ENCODE assay signal across 29 cellular contexts in the genomic region with DNA sequence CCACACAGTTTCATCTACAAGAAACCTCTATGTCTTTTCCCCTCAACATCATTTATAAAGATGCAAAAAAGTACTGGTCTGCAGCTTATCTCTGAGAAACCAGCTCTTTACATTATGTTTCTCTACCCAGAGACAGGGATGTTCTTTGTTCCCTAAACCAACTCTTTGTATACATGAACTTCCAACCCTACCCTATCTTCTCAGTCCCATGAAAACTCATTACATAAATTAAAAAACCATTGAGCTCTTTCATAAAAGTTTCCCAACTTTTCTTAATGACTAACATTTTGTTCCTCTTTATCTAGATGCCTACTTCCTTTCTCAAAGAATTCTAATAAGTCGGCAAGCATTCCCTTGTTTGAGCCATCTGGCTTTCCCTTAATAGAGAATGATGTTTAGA.
"Had no signal": no experiment of that assay in that cellular context is flagged by ENCODE, and none has a peak within 500 bp of the region (broad histone marks: within the 10 kb centered on the region; RNA-seq: fewer than 3 reads in every experiment).

No MANE protein-coding gene starts in this region.

- H3K27me3 ChIP-seq: MG63 had no signal

- H3K9me3 ChIP-seq: MG63 had no signal

- DNase-seq: Karpas-422, Kasumi-1, MG63, MV-4-11, NCI-H1048, NCI-H1092, NCI-H1092 treated with DMSO at 0.1 percent for 48 hours, NCI-H1105, NCI-H1105 treated with DMSO at 0.1 percent for 48 hours, NCI-H1417 treated with DMSO at 0.1 percent for 48 hours, NCI-H1436, NCI-H1436 treated with DMSO at 0.1 percent for 48 hours, NCI-H1694, NCI-H1694 treated with DMSO at 0.1 percent for 48 hours, NCI-H187, NCI-H187 treated with DMSO at 0.1 percent for 48 hours, NCI-H2029, NCI-H2029 treated with DMSO at 0.1 percent for 48 hours, NCI-H2081 treated with DMSO at 0.1 percent for 48 hours, NCI-H2107, NCI-H2171, NCI-H2171 treated with DMSO at 0.1 percent for 48 hours, NCI-H2227 treated with DMSO at 0.1 percent for 48 hours, NCI-H226, NCI-H446, NCI-H446 treated with DMSO at 0.1 percent for 48 hours, NCI-H510A, NCI-H510A treated with DMSO at 0.1 percent for 48 hours, NCI-H524 had no signal

- H3K4me3 ChIP-seq: MG63 had no signal

- H3K36me3 ChIP-seq: MG63 had no signal
